11 cellular contexts compared by ENCODE assay signal in genomic region chr13:28755546-28755870, GRCh38. TPM values are rescaled to one million over a fixed set of nuclear protein-coding genes. Genes with fewer than 3 reads are reported as not detected.
A peak's percentile ranks its signal among the peaks of the same experiment; 100 is the strongest.
DNase-seq lines count a peak whose midpoint lies in the region; ATAC-seq and TF ChIP-seq lines count a peak whose summit lies in the region.
"Had no signal": no experiment of that assay in that cellular context is flagged by ENCODE, and none has a peak within 500 bp of the region (broad histone marks: within the 10 kb centered on the region; RNA-seq: fewer than 3 reads in every experiment).

No MANE protein-coding gene starts in this region.

- intact Hi-C loops in CD4-positive, alpha-beta memory T cell (cut with micrococcal nuclease), result no loop called here

- H3K27ac ChIP-seq in CD4-positive, alpha-beta memory T cell (ENCODE audit: low read depth, low read length), result no peak overlapping the region
- H3K27ac ChIP-seq in neuronal stem cell (replicated peaks; ENCODE audit: low read length), result no peak overlapping the region
- no peak overlapping the region for H3K27ac ChIP-seq in substantia nigra (ENCODE audit: low read depth, low read length, poor library complexity, severe bottlenecking)

- H3K4me2 ChIP-seq in neuronal stem cell (ENCODE audit: insufficient read depth, low read length, poor library complexity, severe bottlenecking), result no peak overlapping the region

- no peaks in the 10 kb centered on the region for H3K27me3 ChIP-seq in CD4-positive, alpha-beta memory T cell (ENCODE audit: insufficient read depth, low read length)
- no peaks in the 10 kb centered on the region for H3K27me3 ChIP-seq in neuronal stem cell (ENCODE audit: control insufficient read depth in 3 of 3, insufficient read depth in 3 of 3, low read depth in 1 of 3, low read length in 3 of 3)
- H3K27me3 ChIP-seq: right atrium auricular region had no signal

- H3K27ac Mint-ChIP-seq in CD4-positive, alpha-beta memory T cell, result peak overlapping the region in 4 of 7 donors; percentile 7 to 90 (median 88)
- H3K27ac Mint-ChIP-seq in HFFc6, result peak overlapping the region; percentile 94
- H3K27ac Mint-ChIP-seq in endothelial cell (ENCODE audit: unreplicated experiment), result peak overlapping the region; percentile 96

- H3K79me1 ChIP-seq in neuronal stem cell (ENCODE audit: low read depth, low read length), result no peaks in the 10 kb centered on the region

- H3K4ac ChIP-seq in neuronal stem cell (ENCODE audit: low read length), result no peak overlapping the region

- no peak overlapping the region for H3K14ac ChIP-seq in neuronal stem cell (ENCODE audit: low read length)

- H3K18ac ChIP-seq in neuronal stem cell (ENCODE audit: low read length), result no peak overlapping the region

- H3K4me1 Mint-ChIP-seq in CD4-positive, alpha-beta memory T cell, result peaks cover 12 to 24% (median 16%) of the 10 kb centered on the region in 4 donors
- peaks cover 38% of the 10 kb centered on the region for H3K4me1 Mint-ChIP-seq in HFFc6 (ENCODE audit: low read depth)
- H3K4me1 Mint-ChIP-seq in endothelial cell (ENCODE audit: unreplicated experiment), result peaks cover 33% of the 10 kb centered on the region

- H4K8ac ChIP-seq in neuronal stem cell (ENCODE audit: low read depth, low read length), result no peak overlapping the region

- no peak overlapping the region for H2BK120ac ChIP-seq in neuronal stem cell (ENCODE audit: low read depth, low read length)

- H3K9me3 Mint-ChIP-seq in CD4-positive, alpha-beta memory T cell, result peaks cover 3 to 34% (median 21%) of the 10 kb centered on the region in 8 donors
- H3K9me3 Mint-ChIP-seq in HFFc6 (peaks cover 26% of the 10 kb centered on the region), endothelial cell (ENCODE audit: unreplicated experiment) (no peaks in the 10 kb centered on the region)

- H2BK12ac ChIP-seq in neuronal stem cell (ENCODE audit: low read length), result no peak overlapping the region

- no peak overlapping the region for H4K91ac ChIP-seq in neuronal stem cell (ENCODE audit: low read depth, low read length, poor library complexity)

- H3K4me3 Mint-ChIP-seq in CD4-positive, alpha-beta memory T cell, result peak overlapping the region in 7 of 8 donors; percentile 58 to 85 (median 73)
- H3K4me3 Mint-ChIP-seq in HFFc6, result no peak overlapping the region
- H3K4me3 Mint-ChIP-seq in endothelial cell (ENCODE audit: unreplicated experiment), result no peak overlapping the region

- peaks cover 0 to 4% of the 10 kb centered on the region in 2 donors for H3K36me3 Mint-ChIP-seq in CD4-positive, alpha-beta memory T cell
- H3K36me3 Mint-ChIP-seq in HFFc6 (ENCODE audit: low read depth) (peaks cover 24% of the 10 kb centered on the region), endothelial cell (ENCODE audit: low read depth, unreplicated experiment) (peaks cover 7% of the 10 kb centered on the region)

- H2BK15ac ChIP-seq in neuronal stem cell (ENCODE audit: low read length), result no peak overlapping the region

- CTCF ChIA-PET in CD4-positive, alpha-beta memory T cell (lab: Charles Lee; ENCODE audit: partially characterized antibody), result no interaction called here

- no peak for DNase-seq in CD4-positive, alpha-beta memory T cell
- DNase-seq in HFFc6, result peak; percentile 59
- no peak for DNase-seq in endothelial cell (ENCODE audit: low spot score)
- DNase-seq in neuronal stem cell (ENCODE audit: low spot score), result no peak
- no peak for DNase-seq in NCI-H82 treated with DMSO at 0.1 percent for 48 hours (lab: John Stamatoyannopoulos, UW; ENCODE audit: unreplicated experiment)
- DNase-seq in AG08395 (ENCODE audit: low spot score), result no peak
- DNase-seq in substantia nigra (lab: John Stamatoyannopoulos, UW), result no peak
- DNase-seq: CD4-positive, alpha-beta T cell had no signal

- H3K4me3 ChIP-seq in CD4-positive, alpha-beta memory T cell (ENCODE audit: low read length in 2 of 2), result no peak overlapping the region
- H3K4me3 ChIP-seq in neuronal stem cell (ENCODE audit: low read length in 2 of 2), result no peak overlapping the region
- H3K4me3 ChIP-seq: mucosa of descending colon had no signal

- H3K4me1 ChIP-seq in CD4-positive, alpha-beta memory T cell (ENCODE audit: insufficient read depth, low read length), result peaks cover 15% of the 10 kb centered on the region
- no peaks in the 10 kb centered on the region for H3K4me1 ChIP-seq in neuronal stem cell (ENCODE audit: control insufficient read depth in 2 of 2, insufficient read depth in 1 of 2, low read depth in 1 of 2, low read length in 2 of 2)

- H3K36me3 ChIP-seq in CD4-positive, alpha-beta memory T cell (ENCODE audit: insufficient read depth, low read length), result no peaks in the 10 kb centered on the region
- no peaks in the 10 kb centered on the region for H3K36me3 ChIP-seq in neuronal stem cell (replicated peaks in 1 of 2; ENCODE audit: control insufficient read depth in 2 of 2, insufficient read depth in 2 of 2, low read length in 2 of 2)
- H3K36me3 ChIP-seq: right atrium auricular region had no signal

- no peak overlapping the region for H3K23ac ChIP-seq in neuronal stem cell (ENCODE audit: low read depth, low read length, poor library complexity)

- H2BK5ac ChIP-seq in neuronal stem cell (ENCODE audit: low read length), result no peak overlapping the region

- peak overlapping the region; percentile 75 for H2AFZ ChIP-seq in neuronal stem cell (ENCODE audit: low read length)

- no peaks in the 10 kb centered on the region for H3K9me3 ChIP-seq in CD4-positive, alpha-beta memory T cell (ENCODE audit: control insufficient read depth in 1 of 2, low read length in 2 of 2)
- peaks cover 0 to 4% of the 10 kb centered on the region in 2 donors for H3K9me3 ChIP-seq in neuronal stem cell (replicated peaks in 1 of 2; ENCODE audit: control insufficient read depth in 2 of 2, insufficient read depth in 1 of 2, low read depth in 1 of 2, low read length in 2 of 2)

- peaks cover 0 to 2% of the 10 kb centered on the region in 2 donors for H3K27me3 Mint-ChIP-seq in CD4-positive, alpha-beta memory T cell
- H3K27me3 Mint-ChIP-seq in HFFc6 (ENCODE audit: insufficient read depth) (no peaks in the 10 kb centered on the region; the same call in 1 of the 2 replicates), endothelial cell (ENCODE audit: unreplicated experiment) (peaks cover 7% of the 10 kb centered on the region)
- H3K27me3 Mint-ChIP-seq: CD4-positive, alpha-beta T cell had no signal

- no CpG with 5 or more reads among the region's 5 CpGs for whole genome bisulfite sequencing in neuronal stem cell (ENCODE audit: extremely low coverage in 2 of 2, insufficient read length in 2 of 2, insufficient replicate concordance in 1 of 2), 2 donors

- no peak for ATAC-seq in HG03095 (IDR thresholded peaks at IDR 0.05; ENCODE audit: unreplicated experiment)

- TF ChIP-seq CTCF in HFFc6 (IDR thresholded peaks at IDR 0.05), result no peak
- no peak for TF ChIP-seq CTCF in endothelial cell (IDR thresholded peaks at IDR 0.05; ENCODE audit: unreplicated experiment)

- POLR2A ChIA-PET in CD4-positive, alpha-beta memory T cell (lab: Charles Lee; ENCODE audit: partially characterized antibody), result no interaction called here

- no peak overlapping the region for H2AK5ac ChIP-seq in neuronal stem cell (ENCODE audit: low read depth, low read length)

- no peak overlapping the region for H3K9ac ChIP-seq in neuronal stem cell (ENCODE audit: low read depth, low read length, poor library complexity)

RNA-seq across cellular contexts. Expression of gene SLC46A3, which starts 36.7 kb away (rescaled TPM):
- 10 to 100 TPM; 18.7 to 18.9 TPM for total RNA-seq in CD4-positive, alpha-beta memory T cell
- 10 to 100 TPM; 25.8 to 42.1 TPM for polyA plus RNA-seq in CD4-positive, alpha-beta memory T cell
- 1 to 10 TPM; 2.2 to 4.3 (median 2.8) TPM for total RNA-seq in HFFc6 (2021; fragmentation: NEBNext Ultra II Directional; extraction: Animal tissue kit (Norgen Biotek cat#: 25700))
- total RNA-seq in endothelial cell (ENCODE audit: unreplicated experiment), result 7.7 TPM
- 0.20 TPM for polyA plus RNA-seq in neuronal stem cell (2013, experiment 1 of 2)
- 0.28 TPM for polyA plus RNA-seq in neuronal stem cell (2013, experiment 2 of 2)

Comparison
In these comparisons a context has a peak if more than half of its experiments do, and no peak if none do; other contexts are left out.
1. H3K4me3 Mint-ChIP-seq: peak in CD4-positive, alpha-beta memory T cell (7 of 8); none in HFFc6 (single experiment) and endothelial cell (single experiment).
2. Peak in every context shown above with its lines, with median percentiles within 50 percentile points of each other: H3K27ac Mint-ChIP-seq.